Comparison of ENCODE assay signal across 9 cellular contexts in genomic region chr9:77848897-77849296, GRCh38.
DNase-seq lines count a peak whose midpoint lies in the region; ATAC-seq, FAIRE-seq and TF ChIP-seq lines count a peak whose summit lies in the region.
"Had no signal": no experiment of that assay in that cellular context is flagged by ENCODE, and none has a peak within 500 bp of the region (broad histone marks: within the 10 kb centered on the region; RNA-seq: fewer than 3 reads in every experiment).

No MANE protein-coding gene starts in this region.

- H3K9me3 ChIP-seq in astrocyte (ENCODE audit: insufficient read depth, low read depth, low read length) = no peaks in the 10 kb centered on the region

- H2AFZ ChIP-seq in astrocyte (ENCODE audit: low read depth, low read length) = no peak overlapping the region

- ATAC-seq in GM19351 (IDR thresholded peaks at IDR 0.05; ENCODE audit: unreplicated experiment) (no peak), HG02763 (IDR thresholded peaks at IDR 0.05; ENCODE audit: unreplicated experiment) (no peak)

- no peaks in the 10 kb centered on the region for H3K27me3 Mint-ChIP-seq in astrocyte (ENCODE audit: low read depth, unreplicated experiment)
- H3K27me3 Mint-ChIP-seq: activated B cell treated with CpG ODN at 0.5 μM for 24 hours had no signal

- H3K9ac ChIP-seq in astrocyte (ENCODE audit: low read length) = no peak overlapping the region

- H3K27ac ChIP-seq in astrocyte (ENCODE audit: low read depth, low read length) = no peak overlapping the region

- no peaks in the 10 kb centered on the region for H3K27me3 ChIP-seq in astrocyte (ENCODE audit: insufficient read depth, low read length)

- H4K20me1 ChIP-seq in astrocyte (ENCODE audit: insufficient read depth, low read length) = peaks cover 50% of the 10 kb centered on the region

- H3K4me3 Mint-ChIP-seq in astrocyte (ENCODE audit: unreplicated experiment) = peak overlapping the region; percentile 1
- H3K4me3 Mint-ChIP-seq: activated B cell treated with CpG ODN at 0.5 μM for 24 hours had no signal

- peak; percentile 97 for FAIRE-seq in H54 (lab: Jason Lieb, UNC)
- FAIRE-seq in astrocyte (lab: Jason Lieb, UNC) = peak; percentile 20

- H3K9me3 Mint-ChIP-seq in astrocyte (ENCODE audit: unreplicated experiment) = no peaks in the 10 kb centered on the region
- H3K9me3 Mint-ChIP-seq: activated B cell treated with CpG ODN at 0.5 μM for 24 hours had no signal

- H3K4me1 Mint-ChIP-seq in astrocyte (ENCODE audit: low read depth, unreplicated experiment) = peaks cover 27% of the 10 kb centered on the region
- H3K4me1 Mint-ChIP-seq: activated B cell treated with CpG ODN at 0.5 μM for 24 hours had no signal

- peak overlapping the region; percentile 53 for H3K4me2 ChIP-seq in astrocyte (ENCODE audit: low read length)

- H3K36me3 ChIP-seq in astrocyte (ENCODE audit: insufficient read depth, low read length) = no peaks in the 10 kb centered on the region

- DNase-seq in H54 (ENCODE audit: insufficient read length, low spot score) (peak; percentile 84), astrocyte (ENCODE audit: low read depth) (peak; percentile 91), hepatic stellate cell (ENCODE audit: low spot score) (peak; percentile 70), smooth muscle cell of the brain vasculature (ENCODE audit: low read depth, low spot score) (peak; percentile 37), NCI-H2029 treated with DMSO at 0.1 percent for 48 hours (lab: John Stamatoyannopoulos, UW) (no peak), NCI-H2107 (lab: John Stamatoyannopoulos, UW) (no peak)
- DNase-seq: activated B cell treated with CpG ODN at 0.5 μM for 24 hours had no signal

- no peak overlapping the region for H3K4me3 ChIP-seq in astrocyte (ENCODE audit: insufficient read depth, low read depth, low read length)

- TF ChIP-seq CTCF in astrocyte (IDR thresholded peaks at IDR 0.05; ENCODE audit: insufficient read depth, low read depth, low read length) = no peak

- H3K79me2 ChIP-seq in astrocyte (ENCODE audit: insufficient read depth, low read length) = peaks cover 24% of the 10 kb centered on the region

- no peak overlapping the region for H3K27ac Mint-ChIP-seq in astrocyte (ENCODE audit: unreplicated experiment)
- H3K27ac Mint-ChIP-seq: activated B cell treated with CpG ODN at 0.5 μM for 24 hours had no signal

- H3K36me3 Mint-ChIP-seq in astrocyte (ENCODE audit: low read depth, unreplicated experiment) = peaks cover 4% of the 10 kb centered on the region

- TF ChIP-seq POLR2A in H54 (IDR thresholded peaks at IDR 0.05; ENCODE audit: low read depth, low read length) = no peak

- peaks cover 36% of the 10 kb centered on the region for H3K4me1 ChIP-seq in astrocyte (ENCODE audit: insufficient read depth, low read length)

Comparison
In these comparisons a context has a peak if more than half of its experiments do, and no peak if none do; other contexts are left out.
1. DNase-seq: peak in H54 (single experiment), astrocyte (single experiment), hepatic stellate cell (single experiment) and smooth muscle cell of the brain vasculature (single experiment); none in NCI-H2029 treated with DMSO at 0.1 percent for 48 hours (single experiment) and NCI-H2107 (single experiment).